ENCODE assay signal across 1 cellular context in the genomic region with DNA sequence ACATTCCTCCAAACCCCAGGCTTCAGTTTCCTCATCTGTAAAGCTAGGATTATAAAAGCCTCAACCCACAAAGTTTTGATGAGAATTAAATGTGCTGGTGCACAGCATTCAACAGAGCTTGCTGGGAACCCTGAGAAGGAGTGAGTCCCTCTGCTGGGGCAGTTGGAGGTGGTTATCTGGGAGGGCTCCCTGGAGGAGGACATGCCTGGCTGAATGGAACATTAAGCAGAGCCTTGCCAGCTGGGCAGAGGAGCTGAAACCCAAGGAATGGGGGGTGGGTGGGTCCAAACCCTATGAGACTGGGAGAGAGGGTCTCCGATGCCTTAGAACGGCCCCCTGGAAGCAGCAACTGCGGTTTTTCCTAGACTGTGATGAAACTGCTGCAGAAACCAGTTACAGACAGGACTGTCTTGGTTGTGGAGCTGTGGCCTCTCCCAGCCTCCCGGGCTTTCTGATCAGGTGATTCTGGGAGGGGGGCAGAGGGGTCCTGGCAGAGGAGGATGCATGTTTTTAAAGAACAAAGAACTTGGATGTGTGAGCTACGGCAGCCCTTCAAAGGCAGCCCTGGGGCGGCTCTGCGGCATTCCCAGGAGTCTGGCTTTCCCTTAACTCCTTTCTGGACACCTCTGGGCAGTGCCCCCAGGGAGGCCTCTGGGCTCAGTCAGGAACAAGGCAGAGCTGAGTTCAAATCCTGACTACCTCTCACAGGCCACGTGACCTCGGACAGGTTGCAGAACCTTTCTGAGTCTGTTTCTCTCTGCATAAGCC.
TF ChIP-seq lines count a peak whose summit lies in the region.

No MANE protein-coding gene starts in this region.

TF ChIP-seq in K562, 482 proteins besides CTCF, POLR2A, EP300 and RAD21 (continued from another document):
- TF ChIP-seq CBFB (CRISPR knock-in tag; IDR thresholded peaks at IDR 0.05): no peak
- peak; percentile 29 for TF ChIP-seq MAFK (IDR thresholded peaks at IDR 0.05; ENCODE audit: low read length)
- 0 out of 2 replicates have a peak, but pooled peaks have one; percentile 4 for TF ChIP-seq SMC3 (conservative IDR thresholded peaks at IDR 0.05; ENCODE audit: insufficient read depth, low read depth, low read length)
- TF ChIP-seq NR4A1 (CRISPR knock-in tag; IDR thresholded peaks at IDR 0.05): no peak
- no peak for TF ChIP-seq NR4A1 (tag; IDR thresholded peaks at IDR 0.05)
- no peak for TF ChIP-seq ZC3H8 (IDR thresholded peaks at IDR 0.05)
- no peak for TF ChIP-seq BCOR (IDR thresholded peaks at IDR 0.05)
- TF ChIP-seq STAT5A (IDR thresholded peaks at IDR 0.05; ENCODE audit: borderline replicate concordance, low read length): no peak
- 0 out of 2 replicates have a peak, but pooled peaks have one; percentile 35 for TF ChIP-seq TCF7L2 (IDR thresholded peaks at IDR 0.05; ENCODE audit: low read depth, low read length)
- TF ChIP-seq CBX3 (IDR thresholded peaks at IDR 0.05; ENCODE audit: borderline replicate concordance in 1 of 2, low read length in 2 of 2): no peak
- TF ChIP-seq, protein P1, sequence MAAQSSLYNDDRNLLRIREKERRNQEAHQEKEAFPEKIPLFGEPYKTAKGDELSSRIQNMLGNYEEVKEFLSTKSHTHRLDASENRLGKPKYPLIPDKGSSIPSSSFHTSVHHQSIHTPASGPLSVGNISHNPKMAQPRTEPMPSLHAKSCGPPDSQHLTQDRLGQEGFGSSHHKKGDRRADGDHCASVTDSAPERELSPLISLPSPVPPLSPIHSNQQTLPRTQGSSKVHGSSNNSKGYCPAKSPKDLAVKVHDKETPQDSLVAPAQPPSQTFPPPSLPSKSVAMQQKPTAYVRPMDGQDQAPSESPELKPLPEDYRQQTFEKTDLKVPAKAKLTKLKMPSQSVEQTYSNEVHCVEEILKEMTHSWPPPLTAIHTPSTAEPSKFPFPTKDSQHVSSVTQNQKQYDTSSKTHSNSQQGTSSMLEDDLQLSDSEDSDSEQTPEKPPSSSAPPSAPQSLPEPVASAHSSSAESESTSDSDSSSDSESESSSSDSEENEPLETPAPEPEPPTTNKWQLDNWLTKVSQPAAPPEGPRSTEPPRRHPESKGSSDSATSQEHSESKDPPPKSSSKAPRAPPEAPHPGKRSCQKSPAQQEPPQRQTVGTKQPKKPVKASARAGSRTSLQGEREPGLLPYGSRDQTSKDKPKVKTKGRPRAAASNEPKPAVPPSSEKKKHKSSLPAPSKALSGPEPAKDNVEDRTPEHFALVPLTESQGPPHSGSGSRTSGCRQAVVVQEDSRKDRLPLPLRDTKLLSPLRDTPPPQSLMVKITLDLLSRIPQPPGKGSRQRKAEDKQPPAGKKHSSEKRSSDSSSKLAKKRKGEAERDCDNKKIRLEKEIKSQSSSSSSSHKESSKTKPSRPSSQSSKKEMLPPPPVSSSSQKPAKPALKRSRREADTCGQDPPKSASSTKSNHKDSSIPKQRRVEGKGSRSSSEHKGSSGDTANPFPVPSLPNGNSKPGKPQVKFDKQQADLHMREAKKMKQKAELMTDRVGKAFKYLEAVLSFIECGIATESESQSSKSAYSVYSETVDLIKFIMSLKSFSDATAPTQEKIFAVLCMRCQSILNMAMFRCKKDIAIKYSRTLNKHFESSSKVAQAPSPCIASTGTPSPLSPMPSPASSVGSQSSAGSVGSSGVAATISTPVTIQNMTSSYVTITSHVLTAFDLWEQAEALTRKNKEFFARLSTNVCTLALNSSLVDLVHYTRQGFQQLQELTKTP (IDR thresholded peaks at IDR 0.05; ENCODE audit: low read depth in 1 of 2, partially characterized antibody in 2 of 2): no peak
- no peak for TF ChIP-seq ZZZ3 (IDR thresholded peaks at IDR 0.05)
- TF ChIP-seq ZFP36 (IDR thresholded peaks at IDR 0.05; ENCODE audit: low read depth, low read length, partially characterized antibody): peak; percentile 100
- TF ChIP-seq, protein P2, sequence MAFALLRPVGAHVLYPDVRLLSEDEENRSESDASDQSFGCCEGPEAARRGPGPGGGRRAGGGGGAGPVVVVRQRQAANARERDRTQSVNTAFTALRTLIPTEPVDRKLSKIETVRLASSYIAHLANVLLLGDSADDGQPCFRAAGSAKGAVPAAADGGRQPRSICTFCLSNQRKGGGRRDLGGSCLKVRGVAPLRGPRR (CRISPR knock-in tag; IDR thresholded peaks at IDR 0.05): no peak
- no peak for TF ChIP-seq TRIM28 (IDR thresholded peaks at IDR 0.05)
- no peak for TF ChIP-seq CBX2 (IDR thresholded peaks at IDR 0.05; ENCODE audit: insufficient read depth, low read length, poor library complexity, severe bottlenecking)
- TF ChIP-seq GTF2F1 (IDR thresholded peaks at IDR 0.05; ENCODE audit: low read depth, low read length): no peak; the same call in 1 of the 2 replicates
- no peak for TF ChIP-seq SRSF9 (IDR thresholded peaks at IDR 0.05; ENCODE audit: borderline replicate concordance, low read depth, low read length)
- no peak for TF ChIP-seq PCBP1 (IDR thresholded peaks at IDR 0.05; ENCODE audit: low read depth, low read length, poor library complexity, severe bottlenecking)
- no peak for TF ChIP-seq ZNF174 (CRISPR knock-in tag; IDR thresholded peaks at IDR 0.05)
- no peak for TF ChIP-seq POLR2AphosphoS2 (IDR thresholded peaks at IDR 0.05; ENCODE audit: low read length)
